In the genomic region with DNA sequence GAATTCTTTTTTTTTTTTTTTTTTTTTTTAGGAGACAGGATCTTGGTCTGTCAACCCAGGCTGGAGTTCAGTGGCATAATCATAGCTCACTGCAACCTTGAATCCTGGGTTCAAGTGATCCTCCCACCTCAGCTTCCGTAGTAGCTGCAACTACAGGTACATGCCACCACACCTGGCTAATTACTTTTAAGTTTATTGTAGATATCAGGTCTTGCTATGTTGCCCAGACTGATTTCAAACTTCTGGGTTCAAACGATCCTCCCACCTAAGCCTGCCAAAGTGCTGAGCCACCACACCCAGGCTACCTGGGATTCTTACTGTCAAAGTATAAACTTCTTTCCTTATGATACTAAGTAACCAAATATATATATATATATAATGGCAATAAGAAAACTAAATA, we compare ENCODE assay signal across 1 cellular context.
TF ChIP-seq lines count a peak whose summit lies in the region.

No MANE protein-coding gene starts in this region.

TF ChIP-seq in IMR-90, 13 proteins besides CTCF, POLR2A, EP300 and RAD21 (continued from another document):
- TF ChIP-seq, protein P1, sequence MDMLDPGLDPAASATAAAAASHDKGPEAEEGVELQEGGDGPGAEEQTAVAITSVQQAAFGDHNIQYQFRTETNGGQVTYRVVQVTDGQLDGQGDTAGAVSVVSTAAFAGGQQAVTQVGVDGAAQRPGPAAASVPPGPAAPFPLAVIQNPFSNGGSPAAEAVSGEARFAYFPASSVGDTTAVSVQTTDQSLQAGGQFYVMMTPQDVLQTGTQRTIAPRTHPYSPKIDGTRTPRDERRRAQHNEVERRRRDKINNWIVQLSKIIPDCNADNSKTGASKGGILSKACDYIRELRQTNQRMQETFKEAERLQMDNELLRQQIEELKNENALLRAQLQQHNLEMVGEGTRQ (IDR thresholded peaks at IDR 0.05; ENCODE audit: low read depth, low read length) = no peak
- TF ChIP-seq SMC3 (IDR thresholded peaks at IDR 0.05; ENCODE audit: low read depth, low read length) = no peak
